Comparison of ENCODE assay signal across 11 cellular contexts in the genomic region with DNA sequence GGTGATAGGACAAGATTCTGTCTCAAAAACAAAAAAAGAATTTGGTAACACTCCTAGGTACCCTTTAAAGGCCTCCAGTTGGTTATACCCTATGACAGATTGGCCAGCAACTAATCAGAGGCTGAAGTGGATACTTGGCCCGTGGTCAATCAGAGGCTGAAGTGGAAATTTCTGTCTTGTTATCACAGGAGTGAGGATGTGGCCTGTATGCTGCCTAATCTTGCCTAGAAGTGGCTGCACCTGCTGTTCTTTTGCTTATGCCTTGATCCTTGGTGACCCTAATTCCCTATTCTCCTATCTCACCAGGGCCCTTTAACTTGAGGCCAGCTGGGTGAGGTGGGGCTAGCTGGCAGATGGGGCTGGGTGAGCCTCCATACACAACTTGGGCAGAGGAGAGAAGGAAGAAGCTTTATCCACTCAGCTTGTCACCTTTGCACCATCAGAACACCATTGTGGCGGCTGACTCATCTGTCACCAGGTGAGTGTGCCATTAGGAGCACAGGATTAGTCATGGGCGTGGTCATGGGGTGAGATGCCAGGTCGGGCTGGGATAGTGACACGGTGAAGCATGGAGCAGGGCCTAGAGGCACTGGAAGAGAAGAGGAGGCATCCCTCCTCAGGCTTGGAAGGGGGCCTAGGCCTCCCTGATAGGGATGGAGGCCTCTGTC. TPM values are rescaled to one million over a fixed set of nuclear protein-coding genes. Genes with fewer than 3 reads are reported as not detected.
DNase-seq lines count a peak whose midpoint lies in the region; ATAC-seq and TF ChIP-seq lines count a peak whose summit lies in the region.
"Had no signal": no experiment of that assay in that cellular context is flagged by ENCODE, and none has a peak within 500 bp of the region (broad histone marks: within the 10 kb centered on the region; RNA-seq: fewer than 3 reads in every experiment).

No MANE protein-coding gene starts in this region.

- H3K27me3 ChIP-seq in HCT116 (ENCODE audit: insufficient read depth, low read length) = no peaks in the 10 kb centered on the region
- no peaks in the 10 kb centered on the region for H3K27me3 ChIP-seq in Peyer's patch
- no peaks in the 10 kb centered on the region for H3K27me3 ChIP-seq in esophagus squamous epithelium
- no peaks in the 10 kb centered on the region for H3K27me3 ChIP-seq in CD8-positive, alpha-beta memory T cell (ENCODE audit: insufficient read depth, low read length, poor library complexity, severe bottlenecking)
- H3K27me3 ChIP-seq: esophagus muscularis mucosa had no signal

- 44 to 62% methylated on average over 3 to 4 of the region's 5 CpGs for WGBS in esophagus squamous epithelium, 2 donors

- CTCF ChIA-PET in HCT116 (lab: Charles Lee) = interaction anchor here (1.4 kb wide), 1 partner anchor 13 kb away, joined by 3 read pairs; no protein-coding TSS in a partner anchor
- CTCF ChIA-PET in CD8-positive, alpha-beta memory T cell (lab: Charles Lee) = interaction anchor here (1.1 to 1.9 kb wide), 2 partner anchors 13 to 289 kb away, joined by 3 to 5 read pairs; no protein-coding TSS in a partner anchor

- H3K9me3 ChIP-seq in HCT116 (ENCODE audit: control insufficient read depth in 1 of 2, insufficient read depth in 1 of 2, low read depth in 1 of 2, low read length in 2 of 2) = no peaks in the 10 kb centered on the region
- H3K9me3 ChIP-seq in Peyer's patch = no peaks in the 10 kb centered on the region
- H3K9me3 ChIP-seq in esophagus squamous epithelium = no peaks in the 10 kb centered on the region
- no peaks in the 10 kb centered on the region for H3K9me3 ChIP-seq in CD8-positive, alpha-beta memory T cell (ENCODE audit: low read length)
- H3K9me3 ChIP-seq: esophagus muscularis mucosa had no signal

- H3K27ac ChIP-seq in HCT116 (ENCODE audit: low read depth, low read length) = no peak overlapping the region
- peak overlapping the region in 3 of 4 donors; percentile 32 to 85 (median 80) for H3K27ac ChIP-seq in Peyer's patch
- H3K27ac ChIP-seq in esophagus squamous epithelium = peak overlapping the region in 2 of 4 donors; percentile 30 to 73
- H3K27ac ChIP-seq in CD8-positive, alpha-beta memory T cell (ENCODE audit: low read depth, low read length) = no peak overlapping the region
- H3K27ac ChIP-seq: GM23248 had no signal

- no peak overlapping the region for H3K4me3 Mint-ChIP-seq in CD8-positive, alpha-beta memory T cell
- no peak overlapping the region for H3K4me3 Mint-ChIP-seq in naive thymus-derived CD8-positive, alpha-beta T cell
- H3K4me3 Mint-ChIP-seq: activated naive CD8-positive, alpha-beta T cell treated with anti-CD3 and anti-CD28 coated beads, Interleukin-2, amount 10 ng/mL, durations not matched to agents 7 days and 5 days had no signal

- no peaks in the 10 kb centered on the region for H3K79me2 ChIP-seq in HCT116 (ENCODE audit: insufficient read depth, low read length)

- H3K27ac Mint-ChIP-seq in CD8-positive, alpha-beta memory T cell = peak overlapping the region in 1 of 8 donors; percentile 32
- H3K27ac Mint-ChIP-seq in naive thymus-derived CD8-positive, alpha-beta T cell = no peak overlapping the region
- H3K27ac Mint-ChIP-seq: activated naive CD8-positive, alpha-beta T cell treated with anti-CD3 and anti-CD28 coated beads, Interleukin-2, amount 10 ng/mL, durations not matched to agents 7 days and 5 days had no signal

- no peak overlapping the region for H3K9ac ChIP-seq in HCT116 (ENCODE audit: low read length)
- H3K9ac ChIP-seq: GM23248 had no signal

- RAD21 ChIA-PET in HCT116 (lab: Charles Lee; ENCODE audit: low non-redundant PET in 1 of 2, low total read pairs in 2 of 2, uncharacterized antibody in 2 of 2, unreplicated experiment in 2 of 2) = no interaction called here

- H3K4me1 ChIP-seq in HCT116 (ENCODE audit: control insufficient read depth in 1 of 2, insufficient read depth in 2 of 2, low read length in 2 of 2) (peaks cover 20 to 39% of the 10 kb centered on the region in 2 experiments), Peyer's patch (peaks cover 0 to 17% (median 2%) of the 10 kb centered on the region in 4 donors), esophagus squamous epithelium (peaks cover 7 to 31% (median 10%) of the 10 kb centered on the region in 3 donors)
- H3K4me1 ChIP-seq in CD8-positive, alpha-beta memory T cell (ENCODE audit: insufficient read depth, low read length) = peaks cover 5% of the 10 kb centered on the region

- no peaks in the 10 kb centered on the region for H3K27me3 Mint-ChIP-seq in CD8-positive, alpha-beta memory T cell
- peaks cover 0 to 7% (median 0%) of the 10 kb centered on the region in 5 donors for H3K27me3 Mint-ChIP-seq in naive thymus-derived CD8-positive, alpha-beta T cell
- H3K27me3 Mint-ChIP-seq: activated naive CD8-positive, alpha-beta T cell treated with anti-CD3 and anti-CD28 coated beads, Interleukin-2, amount 10 ng/mL, durations not matched to agents 7 days and 5 days had no signal

- H4K20me1 ChIP-seq in HCT116 (ENCODE audit: insufficient read depth) = no peaks in the 10 kb centered on the region

- no peak for TF ChIP-seq RAD21 in HCT116 (IDR thresholded peaks at IDR 0.05; ENCODE audit: low read depth)

- TF ChIP-seq POLR2A in HCT116 (IDR thresholded peaks at IDR 0.05; ENCODE audit: borderline replicate concordance, extremely low read depth, insufficient read depth, insufficient read length) (no peak), Peyer's patch (IDR thresholded peaks at IDR 0.05) (peak in 1 of 2 donors; percentile 46), esophagus squamous epithelium (IDR thresholded peaks at IDR 0.05) (no peak), GM18505 (IDR thresholded peaks at IDR 0.05; ENCODE audit: borderline replicate concordance, extremely low read depth, insufficient read depth, insufficient read length) (no peak)

- H3K36me3 ChIP-seq in HCT116 (ENCODE audit: control insufficient read depth in 1 of 2, insufficient read depth in 2 of 2, low read length in 2 of 2) (no peaks in the 10 kb centered on the region), Peyer's patch (no peaks in the 10 kb centered on the region), esophagus squamous epithelium (no peaks in the 10 kb centered on the region)
- no peaks in the 10 kb centered on the region for H3K36me3 ChIP-seq in CD8-positive, alpha-beta memory T cell (ENCODE audit: insufficient read depth, low read length)
- H3K36me3 ChIP-seq: esophagus muscularis mucosa had no signal

- H3K4me2 ChIP-seq in HCT116 (ENCODE audit: low read length) = peak overlapping the region; percentile 61

- no peaks in the 10 kb centered on the region for H3K9me2 ChIP-seq in HCT116 (ENCODE audit: insufficient read depth)

- TF ChIP-seq CTCF in HCT116 (IDR thresholded peaks at IDR 0.05 in 2 of 3, conservative IDR thresholded peaks at IDR 0.05 in 1 of 3; ENCODE audit: borderline replicate concordance in 1 of 3, insufficient read depth in 1 of 3, low read depth in 2 of 3, low read length in 2 of 3) (no peak), Peyer's patch (IDR thresholded peaks at IDR 0.05) (no peak), esophagus squamous epithelium (IDR thresholded peaks at IDR 0.05) (no peak)

- peak overlapping the region; percentile 6 for H2AFZ ChIP-seq in HCT116 (ENCODE audit: low read depth, low read length, poor library complexity, severe bottlenecking)
- H2AFZ ChIP-seq: GM23248 had no signal

- DNase-seq in HCT116 (ENCODE audit: low read depth, low spot score) (peak; percentile 79), Peyer's patch (peak in 2 of 3 donors; percentile 86 to 90), esophagus squamous epithelium (lab: John Stamatoyannopoulos, UW) (no peak)
- DNase-seq in stimulated activated CD4-positive, alpha-beta T cell treated with anti-CD3 and anti-CD28 coated beads, Interleukin-2, amount 100 ng/mL, for 4 hours (ENCODE audit: low read depth) = peak; percentile 12
- DNase-seq in CD8-positive, alpha-beta memory T cell = no peak
- no peak for DNase-seq in naive thymus-derived CD8-positive, alpha-beta T cell
- DNase-seq: activated naive CD8-positive, alpha-beta T cell treated with anti-CD3 and anti-CD28 coated beads, Interleukin-2, amount 10 ng/mL, durations not matched to agents 7 days and 5 days; GM23248 had no signal

- no TSS peak for BruUV-seq in HCT116 (replicated peaks; lab: Mats Ljungman, UMichigan)

- H3K4me1 Mint-ChIP-seq in CD8-positive, alpha-beta memory T cell = peaks cover 7 to 8% (median 7%) of the 10 kb centered on the region in 3 donors
- peaks cover 4 to 10% (median 6%) of the 10 kb centered on the region in 4 donors for H3K4me1 Mint-ChIP-seq in naive thymus-derived CD8-positive, alpha-beta T cell

- no peaks in the 10 kb centered on the region for H3K36me3 Mint-ChIP-seq in CD8-positive, alpha-beta memory T cell
- H3K36me3 Mint-ChIP-seq in naive thymus-derived CD8-positive, alpha-beta T cell = no peaks in the 10 kb centered on the region
- H3K36me3 Mint-ChIP-seq: activated naive CD8-positive, alpha-beta T cell treated with anti-CD3 and anti-CD28 coated beads, Interleukin-2, amount 10 ng/mL, durations not matched to agents 7 days and 5 days had no signal

- POLR2A ChIA-PET in HCT116 (lab: Charles Lee) = no interaction called here
- POLR2A ChIA-PET in CD8-positive, alpha-beta memory T cell (lab: Charles Lee) = no interaction called here
- POLR2A ChIA-PET in naive thymus-derived CD8-positive, alpha-beta T cell (lab: Charles Lee) = interaction anchor here (1.8 kb wide), 1 partner anchor 180 kb away, joined by 4 read pairs; the partner anchor contains the start of gene CDKN2AIPNL

- peaks cover 0 to 1% (median 0%) of the 10 kb centered on the region in 5 donors for H3K9me3 Mint-ChIP-seq in CD8-positive, alpha-beta memory T cell
- no peaks in the 10 kb centered on the region for H3K9me3 Mint-ChIP-seq in naive thymus-derived CD8-positive, alpha-beta T cell
- H3K9me3 Mint-ChIP-seq: activated naive CD8-positive, alpha-beta T cell treated with anti-CD3 and anti-CD28 coated beads, Interleukin-2, amount 10 ng/mL, durations not matched to agents 7 days and 5 days had no signal

- intact Hi-C loops in HCT116 (cut with micrococcal nuclease) (no loop called here), esophagus squamous epithelium (cut with DNase I) (no loop called here)

- H3K4me3 ChIP-seq in HCT116 (replicated peaks in 1 of 2; ENCODE audit: low read depth in 1 of 2, low read length in 2 of 2) (no peak overlapping the region), Peyer's patch (no peak overlapping the region), esophagus squamous epithelium (no peak overlapping the region)
- no peak overlapping the region for H3K4me3 ChIP-seq in CD8-positive, alpha-beta memory T cell (ENCODE audit: low read length)
- H3K4me3 ChIP-seq: esophagus muscularis mucosa, GM23248 had no signal

- peak; percentile 78 for ATAC-seq in HCT116
- ATAC-seq in esophagus mucosa = peak; percentile 93
- ATAC-seq in GM18505 (IDR thresholded peaks at IDR 0.05; ENCODE audit: unreplicated experiment) = no peak
- no peak for ATAC-seq in naive thymus-derived CD8-positive, alpha-beta T cell

RNA-seq across cellular contexts. Expression of gene SAR1B, which starts 41.5 kb away (rescaled TPM):
- 40.7 TPM for total RNA-seq in HCT116 (2021; ENCODE audit: unreplicated experiment)
- polyA plus RNA-seq in HCT116 (2012) = 24.3 and 25.2 TPM in 2 replicates
- 100 to 1,000 TPM; 102 to 126 (median 118) TPM for total RNA-seq in Peyer's patch
- total RNA-seq in esophagus mucosa = 54.6 TPM
- 10 to 100 TPM; 28.6 to 63.2 (median 34.4) TPM for total RNA-seq in esophagus squamous epithelium
- total RNA-seq in CD8-positive, alpha-beta memory T cell = 10 to 100 TPM; 59.7 to 61.5 TPM
- polyA plus RNA-seq in CD8-positive, alpha-beta memory T cell = 46.4 TPM
- total RNA-seq in naive thymus-derived CD8-positive, alpha-beta T cell = 10 to 100 TPM; 40.0 to 49.2 TPM
- polyA plus RNA-seq in naive thymus-derived CD8-positive, alpha-beta T cell = 10 to 100 TPM; 29.9 to 35.5 (median 34.8) TPM

RNA-seq across cellular contexts. Expression of gene SEC24A, which starts 57.5 kb away (rescaled TPM):
- 16.8 TPM for total RNA-seq in HCT116 (2021; ENCODE audit: unreplicated experiment)
- polyA plus RNA-seq in HCT116 (2012) = 7.6 and 7.8 TPM in 2 replicates
- 10 to 100 TPM; 17.3 to 54.8 (median 40.4) TPM for total RNA-seq in Peyer's patch
- 17.8 TPM for total RNA-seq in esophagus mucosa
- total RNA-seq in esophagus squamous epithelium = 10 to 100 TPM; 15.3 to 30.9 (median 19.6) TPM
- total RNA-seq in CD8-positive, alpha-beta memory T cell = 10 to 100 TPM; 18.8 to 21.2 TPM
- polyA plus RNA-seq in CD8-positive, alpha-beta memory T cell = 8.1 TPM
- total RNA-seq in naive thymus-derived CD8-positive, alpha-beta T cell = 10 to 100 TPM; 16.2 to 17.2 TPM
- 1 to 10 TPM; 4.0 to 7.7 (median 7.1) TPM for polyA plus RNA-seq in naive thymus-derived CD8-positive, alpha-beta T cell

Comparison
In these comparisons a context has a peak if more than half of its experiments do, and no peak if none do; other contexts are left out.
1. ATAC-seq: peak in HCT116 (single experiment) and esophagus mucosa (single experiment); none in GM18505 (single experiment) and naive thymus-derived CD8-positive, alpha-beta T cell (0 of 2).
2. DNase-seq: peak in HCT116 (single experiment), Peyer's patch (2 of 3) and stimulated activated CD4-positive, alpha-beta T cell treated with anti-CD3 and anti-CD28 coated beads, Interleukin-2, amount 100 ng/mL, for 4 hours (single experiment); none in esophagus squamous epithelium (single experiment), CD8-positive, alpha-beta memory T cell (0 of 5) and naive thymus-derived CD8-positive, alpha-beta T cell (0 of 10).
3. H3K27ac ChIP-seq: peak in Peyer's patch (3 of 4); none in HCT116 (single experiment) and CD8-positive, alpha-beta memory T cell (single experiment).